Comparison of ENCODE assay signal across 9 cellular contexts in the genomic region with DNA sequence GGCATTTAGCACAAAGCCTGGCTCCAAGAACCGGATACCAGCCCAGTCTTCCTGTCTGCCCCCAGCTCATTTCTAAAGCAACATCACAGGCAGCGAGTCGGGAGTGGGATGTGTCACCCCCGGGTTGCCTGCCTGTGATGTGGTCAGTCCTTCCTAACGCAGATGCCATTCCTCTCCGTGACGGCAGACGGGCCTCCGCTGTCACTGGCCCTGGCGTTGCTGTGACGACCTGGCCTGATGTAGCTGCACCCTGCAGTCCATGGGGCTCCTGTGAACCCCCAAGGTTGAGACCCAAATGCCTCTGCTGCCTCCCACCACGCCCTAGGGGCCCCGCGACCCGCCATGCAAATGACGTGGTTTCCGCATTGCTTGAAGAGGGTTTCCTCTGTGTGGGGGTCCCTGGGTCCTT. TPM values are rescaled to one million over a fixed set of nuclear protein-coding genes. Genes with fewer than 3 reads are reported as not detected.
DNase-seq lines count a peak whose midpoint lies in the region; ATAC-seq and TF ChIP-seq lines count a peak whose summit lies in the region.
"Had no signal": no experiment of that assay in that cellular context is flagged by ENCODE, and none has a peak within 500 bp of the region (broad histone marks: within the 10 kb centered on the region; RNA-seq: fewer than 3 reads in every experiment).

No MANE protein-coding gene starts in this region.

- intact Hi-C loops in posterior vena cava (cut with DNase I) = no loop called here
- intact Hi-C loops in lower leg skin (cut with DNase I; ENCODE audit: low total_unique reads) = no loop called here

- H3K9me3 Mint-ChIP-seq in activated CD8-positive, alpha-beta memory T cell treated with anti-CD3 and anti-CD28 coated beads, Interleukin-2, amount 10 ng/mL, durations not matched to agents 7 days and 5 days (ENCODE audit: low read depth) = no peaks in the 10 kb centered on the region
- H3K9me3 Mint-ChIP-seq: nephron had no signal

- peaks cover 82% of the 10 kb centered on the region for H3K4me1 Mint-ChIP-seq in activated CD8-positive, alpha-beta memory T cell treated with anti-CD3 and anti-CD28 coated beads, Interleukin-2, amount 10 ng/mL, durations not matched to agents 7 days and 5 days

- 43 to 51% methylated on average over 9 to 13 of the region's 17 CpGs for whole genome bisulfite sequencing in lower leg skin, 2 donors

- H3K27me3 Mint-ChIP-seq in activated CD8-positive, alpha-beta memory T cell treated with anti-CD3 and anti-CD28 coated beads, Interleukin-2, amount 10 ng/mL, durations not matched to agents 7 days and 5 days = no peaks in the 10 kb centered on the region

- H3K4me2 ChIP-seq in fibroblast of lung (ENCODE audit: extremely low read depth, insufficient read depth, low read length) = no peak overlapping the region

- H3K36me3 ChIP-seq in HEK293 (ENCODE audit: control insufficient read depth in 2 of 2, insufficient read depth in 1 of 2, low read length in 2 of 2) = no peaks in the 10 kb centered on the region
- H3K36me3 ChIP-seq in fibroblast of lung (ENCODE audit: control insufficient read depth, insufficient read depth, low read length) = peaks cover 1% of the 10 kb centered on the region
- H3K36me3 ChIP-seq in MG63 = no peaks in the 10 kb centered on the region

- peak; percentile 57 for ATAC-seq in activated CD8-positive, alpha-beta memory T cell treated with anti-CD3 and anti-CD28 coated beads, Interleukin-2, amount 10 ng/mL, durations not matched to agents 7 days and 5 days

- H3K27me3 ChIP-seq in fibroblast of lung (ENCODE audit: control insufficient read depth, insufficient read depth, low read length) (no peaks in the 10 kb centered on the region), MG63 (no peaks in the 10 kb centered on the region)

- peaks cover 27% of the 10 kb centered on the region for H3K79me2 ChIP-seq in fibroblast of lung (ENCODE audit: control insufficient read depth, insufficient read depth, low read length)

- H4K20me1 ChIP-seq in fibroblast of lung (ENCODE audit: control insufficient read depth, extremely low read depth, insufficient read depth, low read length) = no peaks in the 10 kb centered on the region

- peak overlapping the region; percentile 99 for H3K27ac Mint-ChIP-seq in activated CD8-positive, alpha-beta memory T cell treated with anti-CD3 and anti-CD28 coated beads, Interleukin-2, amount 10 ng/mL, durations not matched to agents 7 days and 5 days

- H3K36me3 Mint-ChIP-seq in activated CD8-positive, alpha-beta memory T cell treated with anti-CD3 and anti-CD28 coated beads, Interleukin-2, amount 10 ng/mL, durations not matched to agents 7 days and 5 days = peaks cover 44% of the 10 kb centered on the region

- H3K4me1 ChIP-seq in HEK293 (ENCODE audit: control insufficient read depth, insufficient read depth, low read length) (no peaks in the 10 kb centered on the region), fibroblast of lung (ENCODE audit: control insufficient read depth, extremely low read depth, insufficient read depth, low read length) (peaks cover 36% of the 10 kb centered on the region)

- H2AFZ ChIP-seq in fibroblast of lung (ENCODE audit: low read length) = no peak overlapping the region

- TF ChIP-seq POLR2A in lower leg skin (IDR thresholded peaks at IDR 0.05) = no peak

- DNase-seq in activated CD8-positive, alpha-beta memory T cell treated with anti-CD3 and anti-CD28 coated beads, Interleukin-2, amount 10 ng/mL, durations not matched to agents 7 days and 5 days = peak; percentile 87
- DNase-seq in fibroblast of lung (ENCODE audit: low read depth in 2 of 2) (peak; percentile 66 to 85), posterior vena cava (ENCODE audit: low spot score) (no peak), DMS79 treated with DMSO at 0.1 percent for 48 hours (lab: John Stamatoyannopoulos, UW) (no peak), lower leg skin (ENCODE audit: low spot score in 2 of 2) (no peak), MG63 (no peak)
- peak; percentile 86 for DNase-seq in stimulated activated CD4-positive, alpha-beta T cell treated with anti-CD3 and anti-CD28 coated beads, Interleukin-4, amount 100 ng/mL, for 24 hours

- CTCF ChIA-PET in HEK293 (lab: Yijun Ruan, JAX) = interaction anchor here (0.9 to 2.4 kb wide), 2 partner anchors 17 to 54 kb away, joined by 3 to 8 read pairs; no protein-coding TSS in a partner anchor
- CTCF ChIA-PET in activated CD8-positive, alpha-beta memory T cell treated with anti-CD3 and anti-CD28 coated beads, Interleukin-2, amount 10 ng/mL, durations not matched to agents 7 days and 5 days (lab: Charles Lee) = interaction anchor here (0.9 to 8.2 kb wide), 10 partner anchors 10 to 112 kb away, joined by 3 to 104 read pairs (median 6); no protein-coding TSS in a partner anchor

- no peak for TF ChIP-seq CTCF in HEK293 (tag by site-specific recombination; IDR thresholded peaks at IDR 0.05)
- TF ChIP-seq CTCF in fibroblast of lung (conservative IDR thresholded peaks at IDR 0.05 in 1 of 2, IDR thresholded peaks at IDR 0.05 in 1 of 2; ENCODE audit: low read depth in 1 of 2, low read length in 2 of 2) = no peak
- TF ChIP-seq CTCF in lower leg skin (IDR thresholded peaks at IDR 0.05) = no peak

- POLR2A ChIA-PET in HEK293 (lab: Yijun Ruan, JAX) = no interaction called here

- H3K27ac ChIP-seq in HEK293 (ENCODE audit: extremely low read depth, low read depth, low read length) (no peak overlapping the region), fibroblast of lung (ENCODE audit: insufficient read depth, low read length) (peak overlapping the region; percentile 85)

- peak overlapping the region; percentile 33 for H3K9ac ChIP-seq in fibroblast of lung (ENCODE audit: insufficient read depth, low read length)

- no peaks in the 10 kb centered on the region for H3K9me3 ChIP-seq in HEK293 (ENCODE audit: control insufficient read depth, insufficient read depth, low read depth, low read length)
- no peaks in the 10 kb centered on the region for H3K9me3 ChIP-seq in fibroblast of lung (ENCODE audit: control insufficient read depth, insufficient read depth, low read depth, low read length)
- H3K9me3 ChIP-seq in MG63 = no peaks in the 10 kb centered on the region

- peak overlapping the region; percentile 60 for H3K4me3 Mint-ChIP-seq in activated CD8-positive, alpha-beta memory T cell treated with anti-CD3 and anti-CD28 coated beads, Interleukin-2, amount 10 ng/mL, durations not matched to agents 7 days and 5 days
- H3K4me3 Mint-ChIP-seq: nephron had no signal

- H3K4me3 ChIP-seq in HEK293 (ENCODE audit: low read depth, low read length) (no peak overlapping the region), fibroblast of lung (replicated peaks in 1 of 4; ENCODE audit: control extremely low read depth in 1 of 4, insufficient read depth in 1 of 4, low read depth in 3 of 4, low read length in 4 of 4) (no peak overlapping the region), lower leg skin (ENCODE audit: low read depth, poor library complexity, severe bottlenecking) (no peak overlapping the region), MG63 (no peak overlapping the region)

TF ChIP-seq in HEK293, 187 proteins besides CTCF, POLR2A, EP300 and RAD21:
- TF ChIP-seq, protein P1, sequence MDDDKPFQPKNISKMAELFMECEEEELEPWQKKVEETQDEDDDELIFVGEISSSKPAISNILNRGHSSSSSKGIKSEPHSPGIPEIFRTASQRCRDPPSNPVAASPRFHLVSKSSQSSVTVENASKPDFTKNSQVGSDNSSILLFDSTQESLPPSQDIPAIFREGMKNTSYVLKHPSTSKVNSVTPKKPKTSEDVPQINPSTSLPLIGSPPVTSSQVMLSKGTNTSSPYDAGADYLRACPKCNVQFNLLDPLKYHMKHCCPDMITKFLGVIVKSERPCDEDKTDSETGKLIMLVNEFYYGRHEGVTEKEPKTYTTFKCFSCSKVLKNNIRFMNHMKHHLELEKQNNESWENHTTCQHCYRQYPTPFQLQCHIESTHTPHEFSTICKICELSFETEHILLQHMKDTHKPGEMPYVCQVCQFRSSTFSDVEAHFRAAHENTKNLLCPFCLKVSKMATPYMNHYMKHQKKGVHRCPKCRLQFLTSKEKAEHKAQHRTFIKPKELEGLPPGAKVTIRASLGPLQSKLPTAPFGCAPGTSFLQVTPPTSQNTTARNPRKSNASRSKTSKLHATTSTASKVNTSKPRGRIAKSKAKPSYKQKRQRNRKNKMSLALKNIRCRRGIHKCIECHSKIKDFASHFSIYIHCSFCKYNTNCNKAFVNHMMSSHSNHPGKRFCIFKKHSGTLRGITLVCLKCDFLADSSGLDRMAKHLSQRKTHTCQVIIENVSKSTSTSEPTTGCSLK (tag by site-specific recombination; IDR thresholded peaks at IDR 0.05) = no peak
- TF ChIP-seq ZNF341 (tag by site-specific recombination; IDR thresholded peaks at IDR 0.05; ENCODE audit: low read depth) (no peak), EGR2 (tag by site-specific recombination; IDR thresholded peaks at IDR 0.05; ENCODE audit: low read depth) (peak; percentile 16; the same call in 1 of the 2 replicates), ZNF274 (IDR thresholded peaks at IDR 0.05; ENCODE audit: low read length) (no peak), ZNF274 (tag by site-specific recombination; IDR thresholded peaks at IDR 0.05; ENCODE audit: borderline replicate concordance) (no peak), ZFP37 (tag by site-specific recombination; IDR thresholded peaks at IDR 0.05) (no peak)

RNA-seq across cellular contexts. Expression of a gene that starts 12.3 kb away (rescaled TPM):
- total RNA-seq in activated CD8-positive, alpha-beta memory T cell treated with anti-CD3 and anti-CD28 coated beads, Interleukin-2, amount 10 ng/mL, durations not matched to agents 7 days and 5 days = 100 to 1,000 TPM; 294 to 370 TPM
- total RNA-seq in fibroblast of lung = 23.9 and 24.8 TPM in 2 replicates
- 14.8 and 27.5 TPM in 2 replicates for polyA plus RNA-seq in fibroblast of lung
- polyA plus RNA-seq in fibroblast of lung (2012) = 20.5 and 37.0 TPM in 2 replicates
- 43.1 and 95.0 TPM in 2 replicates for polyA minus RNA-seq in fibroblast of lung (ENCODE audit: low replicate concordance)
- total RNA-seq in posterior vena cava = 10 to 100 TPM; 37.6 to 38.1 TPM
- total RNA-seq in lower leg skin = 10 to 100 TPM in 3 of 4 donors, 1 to 10 TPM in 1; 8.5 to 33.1 (median 16.3) TPM
- 2.5 and 3.9 TPM in 2 replicates for total RNA-seq in MG63 (2014; rRNA removed; shearing (Covaris generic); ENCODE audit: low replicate concordance)

RNA-seq across cellular contexts. Expression of a gene that starts 50.7 kb away (rescaled TPM):
- 10 to 100 TPM; 34.6 to 38.3 TPM for total RNA-seq in activated CD8-positive, alpha-beta memory T cell treated with anti-CD3 and anti-CD28 coated beads, Interleukin-2, amount 10 ng/mL, durations not matched to agents 7 days and 5 days
- total RNA-seq in fibroblast of lung (30.6 and 40.0 TPM in 2 replicates), posterior vena cava (10 to 100 TPM; 74.9 to 96.7 TPM), lower leg skin (100 to 1,000 TPM in 3 of 4 donors, 10 to 100 TPM in 1; 96.5 to 200 (median 116) TPM)
- polyA plus RNA-seq in fibroblast of lung = 14.6 and 14.8 TPM in 2 replicates
- polyA plus RNA-seq in fibroblast of lung (2012) = 9.8 and 11.0 TPM in 2 replicates
- 34.4 and 38.0 TPM in 2 replicates for polyA minus RNA-seq in fibroblast of lung (ENCODE audit: low replicate concordance)
- 12.1 and 16.2 TPM in 2 replicates for total RNA-seq in MG63 (2014; rRNA removed; shearing (Covaris generic); ENCODE audit: low replicate concordance)

Comparison
In these comparisons a context has a peak if more than half of its experiments do, and no peak if none do; other contexts are left out.
1. DNase-seq: peak in activated CD8-positive, alpha-beta memory T cell treated with anti-CD3 and anti-CD28 coated beads, Interleukin-2, amount 10 ng/mL, durations not matched to agents 7 days and 5 days (single experiment), fibroblast of lung (2 of 2) and stimulated activated CD4-positive, alpha-beta T cell treated with anti-CD3 and anti-CD28 coated beads, Interleukin-4, amount 100 ng/mL, for 24 hours (single experiment); none in posterior vena cava (single experiment), DMS79 treated with DMSO at 0.1 percent for 48 hours (single experiment), lower leg skin (0 of 2) and MG63 (single experiment).
2. RNA of a gene that starts 12.3 kb away (total RNA-seq): 294 to 370 TPM in activated CD8-positive, alpha-beta memory T cell treated with anti-CD3 and anti-CD28 coated beads, Interleukin-2, amount 10 ng/mL, durations not matched to agents 7 days and 5 days; 37.6 to 38.1 TPM in posterior vena cava, 23.9 to 24.8 TPM in fibroblast of lung, 8.5 to 33.1 TPM in lower leg skin and 2.5 to 3.9 TPM in MG63; every median in the first group is over 4 times any median in the second.